Comparison of ENCODE assay signal across 23 cellular contexts in genomic region chr12:132131952-132132351, GRCh38.
"Had no signal": no experiment of that assay in that cellular context is flagged by ENCODE, and none has a peak within 500 bp of the region (broad histone marks: within the 10 kb centered on the region; RNA-seq: fewer than 3 reads in every experiment).

No MANE protein-coding gene starts in this region.

- H3K36me3 ChIP-seq: colonic mucosa, ovary, uterus had no signal

- H3K4me1 ChIP-seq: colonic mucosa, left lung, lower lobe of right lung, neural progenitor cell, suprapubic skin, thyroid gland, uterus had no signal

- H3K27ac ChIP-seq: colonic mucosa, left lung, lower lobe of right lung, neural progenitor cell, ovary, suprapubic skin, thyroid gland, uterus had no signal

- H2AFZ ChIP-seq: neural progenitor cell had no signal

- H3K27me3 Mint-ChIP-seq: memory B cell; natural killer cell treated with Interleukin-12 subunit alpha and Interleukin-12 subunit beta and Interleukin-15 and Interleukin-18, amount 100 ng/mL, for 72 hours; type B pancreatic cell had no signal

- H3K4me3 Mint-ChIP-seq: endodermal cell; immature natural killer cell; memory B cell; natural killer cell treated with Interleukin-12 subunit alpha and Interleukin-12 subunit beta and Interleukin-15 and Interleukin-18, amount 100 ng/mL, for 72 hours; neural progenitor cell; stimulated activated effector memory CD8-positive, alpha-beta T cell treated with anti-CD3 and anti-CD28 coated beads, Interleukin-12 subunit alpha, Interleukin-12 subunit beta, amount 100 ng/mL, for 72 hours; type B pancreatic cell had no signal

- H3K4me3 ChIP-seq: colonic mucosa, left lung, lower lobe of right lung, neural progenitor cell, ovary, suprapubic skin, thyroid gland, uterus had no signal

- H3K9me3 ChIP-seq: colonic mucosa, lower lobe of right lung, ovary, suprapubic skin, thyroid gland, uterus had no signal

- H3K9me3 Mint-ChIP-seq: natural killer cell treated with Interleukin-12 subunit alpha and Interleukin-12 subunit beta and Interleukin-15 and Interleukin-18, amount 100 ng/mL, for 72 hours had no signal

- ATAC-seq: left lung; stimulated activated naive CD8-positive, alpha-beta T cell treated with anti-CD3 and anti-CD28 coated beads, Interleukin-15, Interleukin-2, amounts not matched to agents 100 U/mL and 50 U/mL, for 24 hours had no signal

- H3K4me2 ChIP-seq: neural progenitor cell had no signal

- DNase-seq: colonic mucosa; dermis blood vessel endothelial cell; effector CD4-positive, alpha-beta T cell; endodermal cell; immature natural killer cell; left lung; lower lobe of right lung; midbrain; ovary; stimulated activated CD4-positive, alpha-beta T cell treated with anti-CD3 and anti-CD28 coated beads, Interleukin-4, amount 100 ng/mL, for 1 hour; stimulated activated CD8-positive, alpha-beta memory T cell treated with anti-CD3 and anti-CD28 coated beads, Interleukin-4, amount 100 ng/mL, for 48 hours; stimulated activated naive CD8-positive, alpha-beta T cell treated with anti-CD3 and anti-CD28 coated beads, Interleukin-15, Interleukin-2, amounts not matched to agents 100 U/mL and 50 U/mL, for 24 hours; thyroid gland; uterus had no signal

- H3K27me3 ChIP-seq: colonic mucosa, left lung, neural progenitor cell, ovary, suprapubic skin, thyroid gland, uterus had no signal

- H3K27ac Mint-ChIP-seq: endodermal cell; immature natural killer cell; memory B cell; neural progenitor cell; progenitor cell of endocrine pancreas; stimulated activated effector memory CD8-positive, alpha-beta T cell treated with anti-CD3 and anti-CD28 coated beads, Interleukin-12 subunit alpha, Interleukin-12 subunit beta, amount 100 ng/mL, for 72 hours; type B pancreatic cell had no signal

- H3K4me1 Mint-ChIP-seq: endodermal cell; stimulated activated effector memory CD8-positive, alpha-beta T cell treated with anti-CD3 and anti-CD28 coated beads, Interleukin-12 subunit alpha, Interleukin-12 subunit beta, amount 100 ng/mL, for 72 hours had no signal

- H3K9ac ChIP-seq: neural progenitor cell had no signal

- FAIRE-seq: frontal cortex, keratinocyte had no signal
